ENCODE assay signal across 8 cellular contexts in the genomic region with DNA sequence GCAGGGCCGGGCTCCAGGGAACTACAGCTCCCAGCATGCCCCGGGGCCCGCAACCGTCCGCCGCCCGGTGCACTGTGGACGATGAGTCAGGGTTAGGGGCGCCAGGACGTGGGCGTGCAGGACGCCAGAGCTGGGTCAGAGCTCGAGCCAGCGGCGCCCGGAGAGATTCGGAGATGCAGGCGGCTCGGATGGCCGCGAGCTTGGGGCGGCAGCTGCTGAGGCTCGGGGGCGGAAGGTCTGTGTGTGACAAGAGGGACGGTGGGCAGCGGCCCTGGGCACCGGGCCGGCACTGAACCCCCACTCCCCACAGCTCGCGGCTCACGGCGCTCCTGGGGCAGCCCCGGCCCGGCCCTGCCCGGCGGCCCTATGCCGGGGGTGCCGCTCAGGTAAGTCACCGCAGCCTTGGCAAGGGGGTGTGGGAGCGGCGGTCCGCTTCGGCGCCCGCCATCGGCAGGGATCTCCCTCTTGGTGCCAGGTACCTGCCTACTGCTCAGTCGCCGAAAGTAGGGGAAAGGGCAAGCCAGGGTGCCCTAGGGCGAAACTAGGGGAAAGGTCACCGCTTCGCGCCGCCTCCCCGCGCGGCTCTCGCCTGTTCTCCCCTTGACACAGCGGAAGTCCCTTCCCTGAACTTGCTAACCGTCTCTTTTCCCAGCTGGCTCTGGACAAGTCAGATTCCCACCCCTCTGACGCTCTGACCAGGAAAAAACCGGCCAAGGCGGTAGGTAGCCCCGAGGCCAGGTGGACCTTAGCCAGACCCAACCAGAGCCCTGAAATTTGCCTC. TPM values are rescaled to one million over a fixed set of nuclear protein-coding genes. Genes with fewer than 3 reads are reported as not detected.
A peak's percentile ranks its signal among the peaks of the same experiment; 100 is the strongest.
DNase-seq lines count a peak whose midpoint lies in the region; ATAC-seq and TF ChIP-seq lines count a peak whose summit lies in the region.

A gene (plus strand): TSS at position 127 of the 781 bp plus-strand sequence. CDS start 47 bp downstream, at position 174.
A gene (minus strand): TSS at position 25 of the 781 bp plus-strand sequence.

- peak; percentile 93 for DNase-seq in GM13976 (ENCODE audit: low spot score)
- DNase-seq in NCI-H69 (lab: John Stamatoyannopoulos, UW) = peak; percentile 75
- peak; percentile 90 for DNase-seq in activated CD4-positive, alpha-beta memory T cell treated with anti-CD3 and anti-CD28 coated beads for 36 hours
- DNase-seq in lower leg skin (ENCODE audit: low spot score in 2 of 2) = peak; percentile 90 to 99
- peak; percentile 75 to 82 for DNase-seq in stimulated activated CD4-positive, alpha-beta T cell treated with anti-CD3 and anti-CD28 coated beads, Interleukin-4, amount 100 ng/mL, for 48 hours (ENCODE audit: low read depth in 2 of 2)
- DNase-seq in cortex of kidney (lab: John Stamatoyannopoulos, UW) = no peak

- TF ChIP-seq CTCF in GM13976 (IDR thresholded peaks at IDR 0.05; ENCODE audit: borderline replicate concordance, control extremely low read depth, extremely low read depth, insufficient read depth, missing control alignments) (no peak), lower leg skin (IDR thresholded peaks at IDR 0.05) (no peak)

- no peaks in the 10 kb centered on the region for H3K27me3 Mint-ChIP-seq in activated CD4-positive, alpha-beta memory T cell treated with anti-CD3 and anti-CD28 coated beads for 36 hours

- no peaks in the 10 kb centered on the region for H3K27me3 ChIP-seq in duodenal mucosa (ENCODE audit: control insufficient read depth in 1 of 2, insufficient read depth in 2 of 2, low read length in 2 of 2)

- CTCF ChIA-PET in activated CD4-positive, alpha-beta memory T cell treated with anti-CD3 and anti-CD28 coated beads for 36 hours (lab: Charles Lee) = interaction anchor here (0.8 to 4.2 kb wide), 15 partner anchors 10 to 174 kb away, joined by 3 to 48 read pairs (median 8); a partner anchor contains a TSS

- peaks cover 48 to 49% of the 10 kb centered on the region in 2 donors for H3K4me1 ChIP-seq in duodenal mucosa (ENCODE audit: control insufficient read depth in 1 of 2, insufficient read depth in 2 of 2, low read length in 2 of 2)

- H3K36me3 Mint-ChIP-seq in activated CD4-positive, alpha-beta memory T cell treated with anti-CD3 and anti-CD28 coated beads for 36 hours = peaks cover 25% of the 10 kb centered on the region

- peak in 1 of 2 donors; percentile 57 for TF ChIP-seq POLR2A in lower leg skin (IDR thresholded peaks at IDR 0.05)

- intact Hi-C loops in activated CD4-positive, alpha-beta memory T cell treated with anti-CD3 and anti-CD28 coated beads for 36 hours (cut with micrococcal nuclease) = loop anchor here (2.0 kb wide), 1 partner anchor 77 kb away; no protein-coding TSS in a partner anchor
- intact Hi-C loops in lower leg skin (cut with DNase I; ENCODE audit: low total_unique reads) = no loop called here

- H3K4me3 ChIP-seq in duodenal mucosa (ENCODE audit: low read depth in 1 of 2, low read length in 2 of 2) = peak within 1 kb of the TSS; percentile 90 to 92
- H3K4me3 ChIP-seq in lower leg skin (ENCODE audit: low read depth, poor library complexity, severe bottlenecking) = peak within 1 kb of the TSS; percentile 90

- WGBS in lower leg skin, 2 donors = 1% methylated on average over 43 to 50 of the region's 63 CpGs

- H3K36me3 ChIP-seq in duodenal mucosa (ENCODE audit: control insufficient read depth in 1 of 2, insufficient read depth in 2 of 2, low read length in 2 of 2) = peaks cover 34 to 41% of the 10 kb centered on the region in 2 donors

- H3K9ac ChIP-seq in duodenal mucosa (ENCODE audit: low read depth in 1 of 2, low read length in 2 of 2) = peak within 1 kb of the TSS; percentile 85 to 95

- POLR2A ChIA-PET in activated CD4-positive, alpha-beta memory T cell treated with anti-CD3 and anti-CD28 coated beads for 36 hours (lab: Charles Lee) = interaction anchor here (0.6 to 4.9 kb wide), 11 partner anchors 10 to 175 kb away, joined by 3 to 33 read pairs (median 4); a partner anchor contains a TSS

- H3K27ac Mint-ChIP-seq in activated CD4-positive, alpha-beta memory T cell treated with anti-CD3 and anti-CD28 coated beads for 36 hours = peak within 1 kb of the TSS; percentile 92

- peaks cover 53% of the 10 kb centered on the region for H3K4me1 Mint-ChIP-seq in activated CD4-positive, alpha-beta memory T cell treated with anti-CD3 and anti-CD28 coated beads for 36 hours (ENCODE audit: low read depth)

- peak within 1 kb of the TSS; percentile 90 for H3K4me3 Mint-ChIP-seq in activated CD4-positive, alpha-beta memory T cell treated with anti-CD3 and anti-CD28 coated beads for 36 hours

- H3K27ac ChIP-seq in duodenal mucosa (ENCODE audit: low read depth, low read length) = peak within 1 kb of the TSS; percentile 98

- H3K9me3 ChIP-seq in duodenal mucosa (ENCODE audit: control insufficient read depth in 1 of 2, low read length in 2 of 2) = no peaks in the 10 kb centered on the region

- in situ Hi-C loops in GM13976 (cut with MboI; ENCODE audit: low sequenced_read_pairs, unreplicated experiment) = no loop called here

- peak; percentile 66 for ATAC-seq in HG02870 (IDR thresholded peaks at IDR 0.05; ENCODE audit: unreplicated experiment)

- H3K9me3 Mint-ChIP-seq in activated CD4-positive, alpha-beta memory T cell treated with anti-CD3 and anti-CD28 coated beads for 36 hours = no peaks in the 10 kb centered on the region

RNA-seq across cellular contexts. Expression of the first gene that starts in this region (rescaled TPM):
- 100 to 1,000 TPM; 332 to 340 TPM for total RNA-seq in activated CD4-positive, alpha-beta memory T cell treated with anti-CD3 and anti-CD28 coated beads for 36 hours
- total RNA-seq in lower leg skin = 1,000 to 10,000 TPM in 1 of 4 donors, 100 to 1,000 TPM in 3; 703 to 1,179 (median 863) TPM

RNA-seq across cellular contexts. Expression of the second gene that starts in this region (rescaled TPM):
- total RNA-seq in activated CD4-positive, alpha-beta memory T cell treated with anti-CD3 and anti-CD28 coated beads for 36 hours = 1 to 10 TPM; 7.9 to 8.4 TPM
- total RNA-seq in lower leg skin = 1 to 10 TPM; 2.7 to 7.7 (median 4.7) TPM
